ENCODE assay signal across 23 cellular contexts in the genomic region with DNA sequence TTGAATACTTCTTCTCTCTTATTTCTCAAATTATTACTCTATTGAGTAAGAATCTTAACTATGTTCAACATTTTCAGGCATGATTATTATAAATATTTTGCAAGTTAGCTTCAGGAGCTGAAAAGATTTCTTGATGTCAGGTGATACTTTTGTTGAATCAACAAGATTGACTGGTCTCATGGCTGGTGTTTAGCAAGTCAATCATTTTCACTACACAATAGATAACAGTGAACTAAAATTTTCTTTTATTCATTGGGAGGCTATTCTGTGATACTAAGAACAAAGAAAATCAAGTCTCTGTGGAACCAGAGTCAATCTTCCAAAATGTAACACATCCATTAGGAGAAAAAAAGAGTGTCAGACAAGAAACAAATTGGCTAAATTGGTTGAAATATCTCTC.
"Had no signal": no experiment of that assay in that cellular context is flagged by ENCODE, and none has a peak within 500 bp of the region (broad histone marks: within the 10 kb centered on the region; RNA-seq: fewer than 3 reads in every experiment).

No MANE protein-coding gene starts in this region.

- H3K36me3 ChIP-seq: stomach, suprapubic skin, thoracic aorta, thyroid gland, tibial artery, tibial nerve, transverse colon, upper lobe of left lung, upper lobe of right lung, vagina had no signal

- H3K27me3 ChIP-seq: stomach, suprapubic skin, testis, thyroid gland, tibial artery, tibial nerve, transverse colon, upper lobe of left lung, upper lobe of right lung, vagina had no signal

- DNase-seq: stimulated activated CD4-positive, alpha-beta T cell treated with anti-CD3 and anti-CD28 coated beads, Interleukin-2, amount 100 ng/mL, for 48 hours; stimulated activated CD4-positive, alpha-beta T cell treated with anti-CD3 and anti-CD28 coated beads, Interleukin-4, amount 100 ng/mL, for 1 hour; stimulated activated CD4-positive, alpha-beta T cell treated with anti-CD3 and anti-CD28 coated beads, Interleukin-4, amount 100 ng/mL, for 24 hours; stimulated activated CD4-positive, alpha-beta T cell treated with anti-CD3 and anti-CD28 coated beads, Interleukin-4, amount 100 ng/mL, for 4 hours; stimulated activated CD8-positive, alpha-beta memory T cell treated with anti-CD3 and anti-CD28 coated beads, Interleukin-4, amount 100 ng/mL, for 48 hours; stimulated activated naive B cell treated with anti-CD40 and anti-IgM and Interleukin-4, amounts not matched to agents 10 μg/mL and 1 μg/mL and 100 μg/mL, for 72 hours; stimulated activated naive CD4-positive, alpha-beta T cell; stimulated activated naive CD4-positive, alpha-beta T cell treated with Interleukin-2 at 50 U/mL for 16 hours; stimulated activated naive CD8-positive, alpha-beta T cell treated with anti-CD3 and anti-CD28 coated beads, Interleukin-15, amount 100 ng/mL, for 72 hours; stimulated activated naive CD8-positive, alpha-beta T cell treated with anti-CD3 and anti-CD28 coated beads, Interleukin-15, Interleukin-2, amounts not matched to agents 100 U/mL and 50 U/mL, for 24 hours; stomach; substantia nigra; testis; thyroid gland; tibial artery; transverse colon; trophoblast cell; upper lobe of left lung; upper lobe of right lung had no signal

- H3K9me3 ChIP-seq: suprapubic skin, testis, thoracic aorta, thyroid gland, tibial artery, transverse colon, upper lobe of left lung, upper lobe of right lung, vagina had no signal

- H3K4me3 ChIP-seq: stomach, suprapubic skin, testis, thoracic aorta, thyroid gland, tibial artery, tibial nerve, transverse colon, upper lobe of left lung, upper lobe of right lung, vagina had no signal

- H3K27ac ChIP-seq: stomach, suprapubic skin, testis, thoracic aorta, thyroid gland, tibial artery, tibial nerve, transverse colon, upper lobe of left lung, upper lobe of right lung, vagina had no signal

- H3K4me1 ChIP-seq: stomach, suprapubic skin, testis, thyroid gland, tibial artery, tibial nerve, transverse colon, upper lobe of left lung, upper lobe of right lung, vagina had no signal
